Comparison of ENCODE assay signal across 8 cellular contexts in genomic region chr7:65770473-65771163, GRCh38.
A peak's percentile ranks its signal among the peaks of the same experiment; 100 is the strongest.
DNase-seq lines count a peak whose midpoint lies in the region; ATAC-seq and TF ChIP-seq lines count a peak whose summit lies in the region.
"Not testable (repeated sequence)": the region's sequence is repeated elsewhere in the genome, so short reads cannot be mapped to it uniquely, and the experiment has no call there.

No MANE protein-coding gene starts in this region.

- ATAC-seq in GM19328 (IDR thresholded peaks at IDR 0.05; ENCODE audit: unreplicated experiment) (peak; percentile 100), HG03460 (IDR thresholded peaks at IDR 0.05; ENCODE audit: unreplicated experiment) (peak; percentile 96), left lobe of liver (peak; percentile 97)

- intact Hi-C loops in CD14-positive monocyte (cut with micrococcal nuclease) = not testable (repeated sequence)
- intact Hi-C loops in activated CD4-positive, alpha-beta T cell treated with anti-CD3 and anti-CD28 coated beads, Interleukin-2, amount 10 ng/mL, durations not matched to agents 24 days and 14 days (cut with micrococcal nuclease) = loop anchor here (2.0 kb wide), 1 partner anchor 20 kb away; no protein-coding TSS in a partner anchor

- peak overlapping the region; percentile 81 to 85 for H3K27ac ChIP-seq in coronary artery

- H3K27me3 Mint-ChIP-seq in CD14-positive monocyte (ENCODE audit: low read depth in 3 of 3); activated CD4-positive, alpha-beta T cell treated with anti-CD3 and anti-CD28 coated beads, Interleukin-2, amount 10 ng/mL, durations not matched to agents 24 days and 14 days: not testable (repeated sequence)

- peak overlapping the region; percentile 85 to 91 for H3K4me3 Mint-ChIP-seq in CD14-positive monocyte
- H3K4me3 Mint-ChIP-seq in activated CD4-positive, alpha-beta T cell treated with anti-CD3 and anti-CD28 coated beads, Interleukin-2, amount 10 ng/mL, durations not matched to agents 24 days and 14 days = peak overlapping the region; percentile 91

- TF ChIP-seq CTCF in CD14-positive monocyte (IDR thresholded peaks at IDR 0.05); coronary artery (IDR thresholded peaks at IDR 0.05): not testable (repeated sequence)

- H3K9me3 Mint-ChIP-seq in CD14-positive monocyte; activated CD4-positive, alpha-beta T cell treated with anti-CD3 and anti-CD28 coated beads, Interleukin-2, amount 10 ng/mL, durations not matched to agents 24 days and 14 days: not testable (repeated sequence)

- H3K4me3 ChIP-seq in coronary artery = peak overlapping the region; percentile 81

- not testable (repeated sequence) for H3K4me1 Mint-ChIP-seq in CD14-positive monocyte; activated CD4-positive, alpha-beta T cell treated with anti-CD3 and anti-CD28 coated beads, Interleukin-2, amount 10 ng/mL, durations not matched to agents 24 days and 14 days

- DNase-seq in CD14-positive monocyte (ENCODE audit: low spot score) (peak; percentile 96), NCI-H526 (lab: John Stamatoyannopoulos, UW) (peak; percentile 61 to 88), coronary artery (ENCODE audit: low spot score) (peak; percentile 98), left lobe of liver (ENCODE audit: low spot score) (peak; percentile 98)
- peak; percentile 99 for DNase-seq in activated CD4-positive, alpha-beta T cell treated with anti-CD3 and anti-CD28 coated beads, Interleukin-2, amount 10 ng/mL, durations not matched to agents 24 days and 14 days
- DNase-seq in stimulated activated CD4-positive, alpha-beta T cell treated with anti-CD3 and anti-CD28 coated beads, Interleukin-2, amount 100 ng/mL, for 24 hours = peak; percentile 93 to 96

- peak overlapping the region; percentile 93 to 98 (median 95) for H3K27ac Mint-ChIP-seq in CD14-positive monocyte
- H3K27ac Mint-ChIP-seq in activated CD4-positive, alpha-beta T cell treated with anti-CD3 and anti-CD28 coated beads, Interleukin-2, amount 10 ng/mL, durations not matched to agents 24 days and 14 days = peak overlapping the region; percentile 92

- H3K36me3 Mint-ChIP-seq in CD14-positive monocyte; activated CD4-positive, alpha-beta T cell treated with anti-CD3 and anti-CD28 coated beads, Interleukin-2, amount 10 ng/mL, durations not matched to agents 24 days and 14 days (ENCODE audit: low read depth): not testable (repeated sequence)

Comparison
In these comparisons a context has a peak if more than half of its experiments do, and no peak if none do; other contexts are left out.
1. Peak in every context shown above with its lines: DNase-seq, ATAC-seq, H3K4me3 ChIP-seq and H3K27ac ChIP-seq.